Comparison of ENCODE assay signal across 1 cellular context in the genomic region with DNA sequence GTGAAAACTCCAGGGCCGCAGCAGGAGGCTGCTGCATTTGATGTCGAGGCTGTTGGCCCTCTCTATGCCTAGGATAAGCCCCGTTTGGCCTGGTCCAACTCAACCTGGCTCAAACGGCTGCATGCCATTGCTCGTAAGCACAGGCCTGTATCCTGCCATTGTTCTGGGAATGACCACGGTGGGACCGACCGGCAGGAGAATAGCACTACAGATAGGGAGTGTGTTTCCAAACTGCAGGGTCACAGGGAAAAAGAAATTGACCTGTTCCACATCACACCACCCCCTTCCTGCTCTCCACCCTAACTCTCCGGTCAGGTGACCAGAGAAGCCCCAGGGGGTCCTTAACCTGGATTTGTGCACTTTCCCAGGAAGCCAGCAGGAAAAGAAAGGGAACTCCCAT.
TF ChIP-seq lines count a peak whose summit lies in the region.

No MANE protein-coding gene starts in this region.

TF ChIP-seq in WTC11, 78 proteins besides CTCF, POLR2A, EP300 and RAD21:
- TF ChIP-seq, protein P1, sequence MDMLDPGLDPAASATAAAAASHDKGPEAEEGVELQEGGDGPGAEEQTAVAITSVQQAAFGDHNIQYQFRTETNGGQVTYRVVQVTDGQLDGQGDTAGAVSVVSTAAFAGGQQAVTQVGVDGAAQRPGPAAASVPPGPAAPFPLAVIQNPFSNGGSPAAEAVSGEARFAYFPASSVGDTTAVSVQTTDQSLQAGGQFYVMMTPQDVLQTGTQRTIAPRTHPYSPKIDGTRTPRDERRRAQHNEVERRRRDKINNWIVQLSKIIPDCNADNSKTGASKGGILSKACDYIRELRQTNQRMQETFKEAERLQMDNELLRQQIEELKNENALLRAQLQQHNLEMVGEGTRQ (CRISPR knock-in tag; IDR thresholded peaks at IDR 0.05) = peak; percentile 59
- TF ChIP-seq, protein P2, sequence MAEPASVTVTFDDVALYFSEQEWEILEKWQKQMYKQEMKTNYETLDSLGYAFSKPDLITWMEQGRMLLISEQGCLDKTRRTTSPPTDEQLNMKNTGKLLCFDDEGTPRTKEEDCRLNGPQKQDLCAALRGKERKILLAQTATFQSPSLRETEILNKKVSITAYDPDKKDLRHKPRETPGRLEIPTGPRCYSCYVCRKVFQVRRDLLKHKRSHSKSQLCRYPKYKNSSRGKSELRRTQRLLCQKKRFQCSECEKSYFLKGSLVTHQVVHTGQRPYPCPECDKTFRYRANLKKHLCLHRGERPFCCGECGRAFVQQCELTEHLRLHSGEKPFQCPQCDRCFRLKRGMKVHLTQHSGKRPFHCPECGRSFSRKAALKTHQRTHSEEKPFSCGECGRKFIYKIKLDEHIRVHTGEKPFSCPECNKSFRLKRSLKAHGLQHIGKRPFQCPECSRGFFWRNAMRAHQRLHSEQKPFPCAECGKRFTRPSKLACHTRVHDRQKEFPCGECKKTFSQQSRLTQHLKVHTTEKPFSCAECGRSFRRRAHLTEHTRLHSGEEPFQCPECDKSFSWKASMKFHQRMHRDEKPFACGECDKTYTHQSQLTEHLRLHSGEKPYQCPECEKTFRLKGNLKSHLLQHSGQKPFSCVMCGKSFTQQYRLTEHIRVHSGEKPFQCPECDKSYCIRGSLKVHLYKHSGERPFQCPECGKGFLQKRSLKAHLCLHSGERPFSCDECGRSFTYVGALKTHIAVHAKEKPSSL (CRISPR knock-in tag; conservative IDR thresholded peaks at IDR 0.05) = no peak
